ENCODE assay signal across 14 cellular contexts in the genomic region with DNA sequence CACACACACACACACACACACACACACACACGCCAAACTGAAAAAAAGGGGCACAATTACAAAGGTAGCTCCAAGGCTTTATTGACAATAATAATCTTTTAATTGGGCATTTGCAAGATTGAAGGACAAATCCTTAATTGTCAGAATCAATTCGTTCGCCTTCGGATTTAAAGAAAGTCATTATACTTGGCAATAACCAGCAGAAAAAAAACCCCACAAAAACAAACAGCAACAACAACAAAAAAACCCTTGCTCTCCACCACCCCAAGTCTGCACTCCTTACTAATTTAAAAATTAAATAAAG. TPM values are rescaled to one million over a fixed set of nuclear protein-coding genes. Genes with fewer than 3 reads are reported as not detected.
DNase-seq lines count a peak whose midpoint lies in the region; ATAC-seq and TF ChIP-seq lines count a peak whose summit lies in the region.
"Had no signal": no experiment of that assay in that cellular context is flagged by ENCODE, and none has a peak within 500 bp of the region (broad histone marks: within the 10 kb centered on the region; RNA-seq: fewer than 3 reads in every experiment).

No MANE protein-coding gene starts in this region.

- H3K9me3 Mint-ChIP-seq in central memory CD8-positive, alpha-beta T cell, result no peaks in the 10 kb centered on the region

- peaks cover 62% of the 10 kb centered on the region for H3K79me2 ChIP-seq in GM23248 (ENCODE audit: insufficient read depth)
- no peaks in the 10 kb centered on the region for H3K79me2 ChIP-seq in neural cell (replicated peaks; ENCODE audit: insufficient read depth, low read length)

- no peak for TF ChIP-seq RAD21 in neural cell (conservative IDR thresholded peaks at IDR 0.05)

- intact Hi-C loops in colonic mucosa (cut with DNase I), result loop anchor here (5.0 to 10.0 kb wide), 3 partner anchors 510 to 1017 kb away; no protein-coding TSS in a partner anchor

- peak overlapping the region; percentile 54 for H3K4me3 Mint-ChIP-seq in central memory CD8-positive, alpha-beta T cell

- H4K20me1 ChIP-seq in GM23248 (ENCODE audit: insufficient read depth) (no peaks in the 10 kb centered on the region), neural cell (ENCODE audit: insufficient read depth) (no peaks in the 10 kb centered on the region)

- H3K27ac ChIP-seq in GM23248, result peak overlapping the region; percentile 97
- no peak overlapping the region for H3K27ac ChIP-seq in neural cell (ENCODE audit: low read length)
- no peak overlapping the region for H3K27ac ChIP-seq in colonic mucosa
- H3K27ac ChIP-seq: BLaER1 treated with 17β-estradiol and CSF1 and Interleukin-3, amounts not matched to agents 10 nM and 100 nM had no signal

- no peak for TF ChIP-seq EP300 in neural cell (conservative IDR thresholded peaks at IDR 0.05; ENCODE audit: poor library complexity, severe bottlenecking)

- H3K9me2 ChIP-seq in GM23248 (ENCODE audit: insufficient read depth) (no peaks in the 10 kb centered on the region), neural cell (ENCODE audit: insufficient read depth, low read length) (no peaks in the 10 kb centered on the region)
- H3K9me2 ChIP-seq: SK-N-SH had no signal

- H3K36me3 ChIP-seq in GM23248 (ENCODE audit: low read depth), result no peaks in the 10 kb centered on the region
- no peaks in the 10 kb centered on the region for H3K36me3 ChIP-seq in neural cell (ENCODE audit: insufficient read depth, low read length)
- no peaks in the 10 kb centered on the region for H3K36me3 ChIP-seq in colonic mucosa
- H3K36me3 ChIP-seq: BLaER1 treated with 17β-estradiol and CSF1 and Interleukin-3, amounts not matched to agents 10 nM and 100 nM had no signal

- DNase-seq in AG10803 (ENCODE audit: low read depth) (no peak), GM23248 (no peak), colonic mucosa (no peak), NCI-H2171 (lab: John Stamatoyannopoulos, UW) (no peak), HuH-7.5 (ENCODE audit: low spot score) (no peak)
- no peak for DNase-seq in central memory CD8-positive, alpha-beta T cell (ENCODE audit: low spot score in 2 of 2)
- DNase-seq: foreskin melanocyte, left ventricle myocardium superior, SK-N-SH had no signal

- H3K27me3 ChIP-seq in GM23248 (replicated peaks; ENCODE audit: insufficient read depth) (no peaks in the 10 kb centered on the region), neural cell (ENCODE audit: insufficient read depth, low read depth, low read length) (peaks cover 97% of the 10 kb centered on the region), colonic mucosa (peaks cover 57% of the 10 kb centered on the region)

- TF ChIP-seq CTCF in AG10803 (conservative IDR thresholded peaks at IDR 0.05; ENCODE audit: low read length) (no peak), neural cell (IDR thresholded peaks at IDR 0.05; ENCODE audit: poor library complexity, severe bottlenecking) (no peak), colonic mucosa (IDR thresholded peaks at IDR 0.05) (no peak)

- in situ Hi-C loops in GM23248 (cut with MboI), result loop anchor here (5.0 to 10.0 kb wide), 3 partner anchors 510 to 1020 kb away; no protein-coding TSS in a partner anchor

- H3K9me3 ChIP-seq in GM23248 (ENCODE audit: low read depth) (no peaks in the 10 kb centered on the region), neural cell (ENCODE audit: low read length) (no peaks in the 10 kb centered on the region), colonic mucosa (no peaks in the 10 kb centered on the region)
- H3K9me3 ChIP-seq: SK-N-SH had no signal

- H3K9ac ChIP-seq in GM23248 (peak overlapping the region; percentile 97), neural cell (ENCODE audit: low read length) (no peak overlapping the region), colonic mucosa (ENCODE audit: low read depth in 2 of 2, low read length in 2 of 2) (no peak overlapping the region)
- H3K9ac ChIP-seq: BLaER1 treated with 17β-estradiol and CSF1 and Interleukin-3, amounts not matched to agents 10 nM and 100 nM; SK-N-SH had no signal

- H3F3A ChIP-seq in GM23248 (ENCODE audit: insufficient read depth), result peaks cover 39% of the 10 kb centered on the region
- no peaks in the 10 kb centered on the region for H3F3A ChIP-seq in neural cell (ENCODE audit: insufficient read depth, low read length, poor library complexity, severe bottlenecking)

- 51 to 68% methylated on average over 4 of the region's 4 CpGs for WGBS in GM23248 (ENCODE audit: low coverage in 1 of 2, low lambda C conversion rate in 2 of 2, missing lambda C conversion rate in 2 of 2), 2 experiments

- ATAC-seq in central memory CD8-positive, alpha-beta T cell (replicated peaks; ENCODE audit: extremely low read depth, poor library complexity, severe bottlenecking), result no peak
- ATAC-seq: left ventricle myocardium superior had no signal

- H3K4me2 ChIP-seq in GM23248 (ENCODE audit: unreplicated experiment) (peak overlapping the region; percentile 97), neural cell (ENCODE audit: low read length) (no peak overlapping the region)

- peak overlapping the region; percentile 60 for H3K27ac Mint-ChIP-seq in central memory CD8-positive, alpha-beta T cell (ENCODE audit: low read depth)

- peaks cover 87% of the 10 kb centered on the region for H3K27me3 Mint-ChIP-seq in central memory CD8-positive, alpha-beta T cell

- H3K4me1 Mint-ChIP-seq in central memory CD8-positive, alpha-beta T cell, result peaks cover 31% of the 10 kb centered on the region

- H3K4me3 ChIP-seq in AG10803 (ENCODE audit: low read length) (peak overlapping the region; percentile 59), GM23248 (peak overlapping the region; percentile 90), neural cell (ENCODE audit: low read length) (no peak overlapping the region), colonic mucosa (no peak overlapping the region)

- H3K36me3 Mint-ChIP-seq in central memory CD8-positive, alpha-beta T cell (ENCODE audit: insufficient read depth), result peaks cover 34% of the 10 kb centered on the region

- peaks cover 20% of the 10 kb centered on the region for H3K4me1 ChIP-seq in GM23248 (ENCODE audit: insufficient read depth)
- no peaks in the 10 kb centered on the region for H3K4me1 ChIP-seq in colonic mucosa

- H2AFZ ChIP-seq in GM23248 (peak overlapping the region; percentile 68), neural cell (ENCODE audit: low read depth, low read length) (no peak overlapping the region)

TF ChIP-seq in neural cell, 6 proteins besides CTCF, POLR2A, EP300 and RAD21:
- TF ChIP-seq, protein P1, sequence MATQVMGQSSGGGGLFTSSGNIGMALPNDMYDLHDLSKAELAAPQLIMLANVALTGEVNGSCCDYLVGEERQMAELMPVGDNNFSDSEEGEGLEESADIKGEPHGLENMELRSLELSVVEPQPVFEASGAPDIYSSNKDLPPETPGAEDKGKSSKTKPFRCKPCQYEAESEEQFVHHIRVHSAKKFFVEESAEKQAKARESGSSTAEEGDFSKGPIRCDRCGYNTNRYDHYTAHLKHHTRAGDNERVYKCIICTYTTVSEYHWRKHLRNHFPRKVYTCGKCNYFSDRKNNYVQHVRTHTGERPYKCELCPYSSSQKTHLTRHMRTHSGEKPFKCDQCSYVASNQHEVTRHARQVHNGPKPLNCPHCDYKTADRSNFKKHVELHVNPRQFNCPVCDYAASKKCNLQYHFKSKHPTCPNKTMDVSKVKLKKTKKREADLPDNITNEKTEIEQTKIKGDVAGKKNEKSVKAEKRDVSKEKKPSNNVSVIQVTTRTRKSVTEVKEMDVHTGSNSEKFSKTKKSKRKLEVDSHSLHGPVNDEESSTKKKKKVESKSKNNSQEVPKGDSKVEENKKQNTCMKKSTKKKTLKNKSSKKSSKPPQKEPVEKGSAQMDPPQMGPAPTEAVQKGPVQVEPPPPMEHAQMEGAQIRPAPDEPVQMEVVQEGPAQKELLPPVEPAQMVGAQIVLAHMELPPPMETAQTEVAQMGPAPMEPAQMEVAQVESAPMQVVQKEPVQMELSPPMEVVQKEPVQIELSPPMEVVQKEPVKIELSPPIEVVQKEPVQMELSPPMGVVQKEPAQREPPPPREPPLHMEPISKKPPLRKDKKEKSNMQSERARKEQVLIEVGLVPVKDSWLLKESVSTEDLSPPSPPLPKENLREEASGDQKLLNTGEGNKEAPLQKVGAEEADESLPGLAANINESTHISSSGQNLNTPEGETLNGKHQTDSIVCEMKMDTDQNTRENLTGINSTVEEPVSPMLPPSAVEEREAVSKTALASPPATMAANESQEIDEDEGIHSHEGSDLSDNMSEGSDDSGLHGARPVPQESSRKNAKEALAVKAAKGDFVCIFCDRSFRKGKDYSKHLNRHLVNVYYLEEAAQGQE (IDR thresholded peaks at IDR 0.05; ENCODE audit: borderline replicate concordance), result no peak
- peak; percentile 7 for TF ChIP-seq POLR2AphosphoS5 (IDR thresholded peaks at IDR 0.05)

RNA-seq across cellular contexts. Expression of a gene that starts 1.8 kb away (rescaled TPM):
- 23.4 and 27.8 TPM in 2 replicates for total RNA-seq in GM23248 (2014; rRNA removed; shearing (Covaris generic))
- 18.0 and 19.7 TPM in 2 replicates for polyA plus RNA-seq in GM23248 (2016; fragmentation: Nextera tagmentation; extraction: Ambion mirVana)
- polyA plus RNA-seq in neural cell, result not detected in 2 replicates
- polyA minus RNA-seq in neural cell, result not detected in 2 replicates
- total RNA-seq in colonic mucosa, result 1 to 10 TPM; 3.1 to 4.6 TPM
- total RNA-seq: chondrocyte, H7 had no signal

RNA-seq across cellular contexts. Expression of a gene that starts 5.2 kb away (rescaled TPM):
- total RNA-seq in GM23248 (2014; rRNA removed; shearing (Covaris generic)), result 4.2 and 7.0 TPM in 2 replicates
- polyA plus RNA-seq in GM23248 (2016; fragmentation: Nextera tagmentation; extraction: Ambion mirVana) (5.7 and 7.2 TPM in 2 replicates), neural cell (not detected in 2 replicates)
- polyA minus RNA-seq in neural cell, result not detected in 2 replicates
- total RNA-seq in colonic mucosa, result 1 to 10 TPM in 1 of 2 donors, under 1 TPM in 1; 0.86 to 1.7 TPM
- total RNA-seq: chondrocyte, left ventricle myocardium superior had no signal

RNA-seq across cellular contexts. Expression of a gene that starts 11.1 kb away (rescaled TPM):
- 17.2 and 23.5 TPM in 2 replicates for total RNA-seq in GM23248 (2014; rRNA removed; shearing (Covaris generic))
- 10.9 and 16.0 TPM in 2 replicates for polyA plus RNA-seq in GM23248 (2016; fragmentation: Nextera tagmentation; extraction: Ambion mirVana)
- not detected in 2 replicates for polyA plus RNA-seq in neural cell
- polyA minus RNA-seq in neural cell, result not detected in 2 replicates
- total RNA-seq in colonic mucosa, result 1 to 10 TPM in 1 of 2 donors, under 1 TPM in 1; 0.32 to 1.9 TPM
- total RNA-seq: chondrocyte, left ventricle myocardium superior had no signal

RNA-seq across cellular contexts. Expression of a gene that starts 20.6 kb away (rescaled TPM):
- 28.4 and 31.6 TPM in 2 replicates for total RNA-seq in GM23248 (2014; rRNA removed; shearing (Covaris generic))
- polyA plus RNA-seq in GM23248 (2016; fragmentation: Nextera tagmentation; extraction: Ambion mirVana) (27.7 and 30.0 TPM in 2 replicates), neural cell (not detected in 2 replicates)
- polyA minus RNA-seq in neural cell, result not detected in 2 replicates
- 1 to 10 TPM in 1 of 2 donors, under 1 TPM in 1; 0.25 to 1.6 TPM for total RNA-seq in colonic mucosa
- total RNA-seq: chondrocyte, H7, left ventricle myocardium superior, skeletal muscle tissue had no signal
- polyA plus RNA-seq: SK-N-SH had no signal

RNA-seq across cellular contexts. Expression of a gene that starts 23.6 kb away (rescaled TPM):
- 2.5 and 7.8 TPM in 2 replicates for total RNA-seq in GM23248 (2014; rRNA removed; shearing (Covaris generic))
- polyA plus RNA-seq in GM23248 (2016; fragmentation: Nextera tagmentation; extraction: Ambion mirVana) (0.54 and 1.4 TPM in 2 replicates), neural cell (not detected in 2 replicates)
- polyA minus RNA-seq in neural cell, result not detected in 2 replicates
- total RNA-seq in colonic mucosa, result 1 to 10 TPM; 1.6 to 3.6 TPM
- total RNA-seq: chondrocyte, H7 had no signal

Comparison
In these comparisons a context has a peak if more than half of its experiments do, and no peak if none do; other contexts are left out.
1. H3K4me3 ChIP-seq: peak in AG10803 (single experiment) and GM23248 (single experiment); none in neural cell (single experiment) and colonic mucosa (single experiment).